ENCODE assay signal across 20 cellular contexts in the genomic region with DNA sequence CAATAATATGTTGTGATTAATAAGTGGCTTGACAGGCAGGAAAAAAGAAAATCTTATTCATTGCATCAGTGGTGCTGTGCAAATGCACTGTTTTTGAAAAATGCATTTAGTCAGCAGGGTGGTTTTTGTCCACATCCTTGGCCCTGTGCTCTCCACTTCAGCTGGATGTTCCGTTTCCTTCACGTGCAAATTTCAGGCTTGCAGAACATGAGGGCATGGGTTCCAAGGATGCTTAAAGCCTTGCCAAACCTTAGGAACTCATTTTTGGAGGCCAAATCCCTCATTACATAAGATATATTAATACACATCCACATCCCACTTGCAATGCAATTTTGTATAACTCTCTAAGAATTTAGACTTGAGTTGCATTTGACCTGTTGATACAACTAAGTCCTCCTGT.
"Had no signal": no experiment of that assay in that cellular context is flagged by ENCODE, and none has a peak within 500 bp of the region (broad histone marks: within the 10 kb centered on the region; RNA-seq: fewer than 3 reads in every experiment).

No MANE protein-coding gene starts in this region.

- DNase-seq: KBM-7; MV-4-11; NCI-H1048; NCI-H1417 treated with DMSO at 0.1 percent for 48 hours; NCI-H1694; NCI-H187 treated with DMSO at 0.1 percent for 48 hours; NCI-H2029 treated with DMSO at 0.1 percent for 48 hours; NCI-H2171 treated with DMSO at 0.1 percent for 48 hours; NCI-H345; NCI-H446 treated with DMSO at 0.1 percent for 48 hours; NCI-H510A treated with DMSO at 0.1 percent for 48 hours; NCI-H526; NCI-H82; NK-92 treated with Interleukin-12 subunit alpha and Interleukin-12 subunit beta, amount 100 ng/mL, for 24 hours; PC-3; SHP77 treated with DMSO at 0.1 percent for 48 hours; SJCRH30 had no signal

- H3K27ac ChIP-seq: RWPE1, SJCRH30 had no signal

- ATAC-seq: Panc1, PC-3, SK-N-SH treated with all-trans-retinoic acid at 6 μM for 48 hours had no signal

- H3K9me3 ChIP-seq: SJCRH30 had no signal

- H3K4me1 ChIP-seq: SJCRH30 had no signal

- H3K27me3 ChIP-seq: SJCRH30 had no signal
